10 cellular contexts compared by ENCODE assay signal in genomic region chr9:137670391-137671195, GRCh38. TPM values are rescaled to one million over a fixed set of nuclear protein-coding genes. Genes with fewer than 3 reads are reported as not detected.
DNase-seq lines count a peak whose midpoint lies in the region; ATAC-seq and TF ChIP-seq lines count a peak whose summit lies in the region.
"Had no signal": no experiment of that assay in that cellular context is flagged by ENCODE, and none has a peak within 500 bp of the region (broad histone marks: within the 10 kb centered on the region; RNA-seq: fewer than 3 reads in every experiment).

No MANE protein-coding gene starts in this region.

- no peak overlapping the region for H2AK5ac ChIP-seq in trophoblast cell (ENCODE audit: low read length)

- H3K4ac ChIP-seq in trophoblast cell (ENCODE audit: low read depth, low read length) = peak overlapping the region; percentile 2

- no peak for TF ChIP-seq CTCF in left ventricle myocardium inferior (IDR thresholded peaks at IDR 0.05; ENCODE audit: borderline replicate concordance)

- no peaks in the 10 kb centered on the region for H3K9me3 ChIP-seq in left ventricle myocardium inferior (replicated peaks)
- peaks cover 3% of the 10 kb centered on the region for H3K9me3 ChIP-seq in trophoblast cell (ENCODE audit: insufficient read depth, low read depth, low read length)

- no peak overlapping the region for H3K27ac ChIP-seq in left ventricle myocardium inferior (replicated peaks)
- H3K27ac ChIP-seq in trophoblast cell (ENCODE audit: low read depth, low read length) = no peak overlapping the region

- H2BK12ac ChIP-seq in trophoblast cell (ENCODE audit: low read length) = no peak overlapping the region

- no peak overlapping the region for H3K23ac ChIP-seq in trophoblast cell (ENCODE audit: low read length)

- ATAC-seq in GM18858 (IDR thresholded peaks at IDR 0.05; ENCODE audit: unreplicated experiment) (no peak), GM21619 (IDR thresholded peaks at IDR 0.05; ENCODE audit: unreplicated experiment) (no peak)

- no peak overlapping the region for H3K4me2 ChIP-seq in trophoblast cell (ENCODE audit: low read length)

- no peaks in the 10 kb centered on the region for H3K79me1 ChIP-seq in trophoblast cell (ENCODE audit: low read length)

- no peak overlapping the region for H2BK120ac ChIP-seq in trophoblast cell (ENCODE audit: insufficient read depth, low read length, poor library complexity)

- intact Hi-C loops in left ventricle myocardium inferior (cut with micrococcal nuclease) = no loop called here

- H3K4me1 ChIP-seq in left ventricle myocardium inferior (peaks cover 75% of the 10 kb centered on the region), trophoblast cell (ENCODE audit: control insufficient read depth in 1 of 2, insufficient read depth in 2 of 2, low read length in 2 of 2) (peaks cover 11 to 24% of the 10 kb centered on the region in 2 experiments)

- H3K4me3 ChIP-seq in left ventricle myocardium inferior (no peak overlapping the region), trophoblast cell (ENCODE audit: low read depth, low read length) (no peak overlapping the region)

- DNase-seq in DMS53 (lab: John Stamatoyannopoulos, UW) = peak; percentile 82
- peak; percentile 25 for DNase-seq in SK-N-DZ (ENCODE audit: low spot score)
- DNase-seq in left ventricle myocardium inferior = peak; percentile 55
- peak in 1 of 2 donors; percentile 63 for DNase-seq in trophoblast cell
- DNase-seq in NCI-H187 treated with DMSO at 0.1 percent for 48 hours (lab: John Stamatoyannopoulos, UW) = no peak
- DNase-seq in anterior cingulate cortex (lab: John Stamatoyannopoulos, UW) = no peak
- DNase-seq: activated CD4-positive, CD25-positive, alpha-beta regulatory T cell; GDM1 had no signal

- peaks cover 11% of the 10 kb centered on the region for H3K79me2 ChIP-seq in trophoblast cell (ENCODE audit: control insufficient read depth, insufficient read depth, low read length, poor library complexity)

- no CpG with 5 or more reads among the region's 25 CpGs for WGBS in trophoblast cell (ENCODE audit: extremely low coverage, insufficient coverage, insufficient read length)

- no peak overlapping the region for H2AFZ ChIP-seq in trophoblast cell (ENCODE audit: insufficient read depth, low read length, poor library complexity)

- no peaks in the 10 kb centered on the region for H3K27me3 ChIP-seq in left ventricle myocardium inferior (ENCODE audit: low read depth)
- H3K27me3 ChIP-seq in trophoblast cell (ENCODE audit: insufficient read depth, low read length) = no peaks in the 10 kb centered on the region

- H3K36me3 ChIP-seq in left ventricle myocardium inferior = no peaks in the 10 kb centered on the region
- peaks cover 4 to 5% of the 10 kb centered on the region in 2 experiments for H3K36me3 ChIP-seq in trophoblast cell (ENCODE audit: control insufficient read depth in 1 of 2, insufficient read depth in 2 of 2, low read length in 2 of 2)

- no peak overlapping the region for H3K9ac ChIP-seq in trophoblast cell (ENCODE audit: low read length)

- H4K91ac ChIP-seq in trophoblast cell (ENCODE audit: low read depth, low read length) = no peak overlapping the region

- H4K12ac ChIP-seq in trophoblast cell (ENCODE audit: low read depth, low read length) = no peak overlapping the region

- no peak overlapping the region for H3K18ac ChIP-seq in trophoblast cell (ENCODE audit: low read length)

- H4K8ac ChIP-seq in trophoblast cell (ENCODE audit: low read depth, low read length) = no peak overlapping the region

- H2BK5ac ChIP-seq in trophoblast cell (ENCODE audit: low read depth, low read length, poor library complexity) = no peak overlapping the region

- H3K14ac ChIP-seq in trophoblast cell (ENCODE audit: low read length) = no peak overlapping the region

RNA-seq across cellular contexts. Expression of gene EHMT1, which starts 51.8 kb away (rescaled TPM):
- 44.2 and 44.6 TPM in 2 replicates for polyA plus RNA-seq in SK-N-DZ (2014; cell fraction: cytosol; rRNA removed)
- 119 and 149 TPM in 2 replicates for polyA plus RNA-seq in SK-N-DZ (2014; cell fraction: nucleus; rRNA removed)
- 31.3 TPM for total RNA-seq in left ventricle myocardium inferior
- 39.4 and 40.8 TPM in 2 replicates for polyA plus RNA-seq in trophoblast cell (2013)

Comparison
In these comparisons a context has a peak if more than half of its experiments do, and no peak if none do; other contexts are left out.
1. DNase-seq: peak in DMS53 (single experiment), SK-N-DZ (single experiment) and left ventricle myocardium inferior (single experiment); none in NCI-H187 treated with DMSO at 0.1 percent for 48 hours (single experiment) and anterior cingulate cortex (0 of 58).